In the genomic region with DNA sequence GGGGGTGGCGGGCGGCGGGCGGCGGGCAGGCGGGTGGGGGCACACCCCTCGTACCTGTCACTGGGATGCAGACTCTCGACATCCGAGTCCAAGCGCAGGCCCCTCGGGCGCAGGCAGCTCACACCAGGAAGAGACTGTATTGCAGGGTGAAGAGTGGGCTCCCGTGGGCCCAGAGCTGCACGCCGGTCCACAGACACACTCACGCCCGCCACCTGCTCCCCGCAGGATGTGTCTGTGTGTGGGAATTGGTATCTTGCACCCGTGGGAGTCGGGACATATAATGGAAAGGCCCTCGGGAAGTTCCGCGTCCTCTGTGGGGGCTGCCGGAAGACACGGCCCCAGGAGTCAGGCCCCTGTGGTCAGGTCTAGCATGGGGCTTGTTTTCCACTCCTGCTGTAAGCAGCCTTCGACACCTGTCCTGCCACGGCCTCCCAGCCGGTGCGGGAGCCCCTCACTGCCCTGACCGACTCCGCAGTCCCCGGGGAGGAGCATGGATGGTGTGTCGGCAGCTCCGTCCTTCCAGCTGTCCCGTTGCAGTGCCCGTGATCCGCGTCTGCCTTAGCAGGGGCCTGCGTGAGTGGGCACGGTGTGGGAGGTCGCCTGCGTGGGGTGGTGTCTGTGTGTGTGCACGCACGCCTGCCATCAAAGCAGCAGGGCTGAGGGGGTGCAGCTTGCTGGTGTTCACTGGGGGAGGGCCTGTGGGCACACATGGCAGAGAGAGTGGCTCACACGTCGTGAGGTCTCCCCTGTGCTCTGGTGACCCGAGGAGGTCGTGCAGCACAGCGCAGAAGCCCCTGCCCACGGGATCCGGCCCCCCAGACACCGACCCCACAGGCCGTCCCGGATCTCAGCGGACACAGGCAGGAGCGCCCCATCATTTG, we compare ENCODE assay signal across 32 cellular contexts. TPM values are rescaled to one million over a fixed set of nuclear protein-coding genes. Genes with fewer than 3 reads are reported as not detected.
DNase-seq lines count a peak whose midpoint lies in the region; ATAC-seq, FAIRE-seq and TF ChIP-seq lines count a peak whose summit lies in the region.
"Had no signal": no experiment of that assay in that cellular context is flagged by ENCODE, and none has a peak within 500 bp of the region (broad histone marks: within the 10 kb centered on the region; RNA-seq: fewer than 3 reads in every experiment).

No MANE protein-coding gene starts in this region.

- intact Hi-C loops in right cardiac atrium (cut with DNase I) = no loop called here
- intact Hi-C loops in cardiac septum (cut with DNase I) = no loop called here
- intact Hi-C loops in GM12878 (cut with micrococcal nuclease; ENCODE audit: unreplicated experiment) = no loop called here

- TF ChIP-seq RAD21 in GM12878 (IDR thresholded peaks at IDR 0.05; ENCODE audit: insufficient read depth, low read depth, low read length) = no peak

- H3K4me1 ChIP-seq in right cardiac atrium (ENCODE audit: control insufficient read depth, insufficient read depth, low read length) = peaks cover 3% of the 10 kb centered on the region
- no peaks in the 10 kb centered on the region for H3K4me1 ChIP-seq in GM12878 (ENCODE audit: control insufficient read depth, insufficient read depth, low read length)

- H3K27ac ChIP-seq in right cardiac atrium (ENCODE audit: low read length) (no peak overlapping the region), GM12878 (ENCODE audit: control insufficient read depth, insufficient read depth) (no peak overlapping the region)
- H3K27ac ChIP-seq: ovary, spleen had no signal

- no peak overlapping the region for H3K4me2 ChIP-seq in GM12878 (ENCODE audit: control insufficient read depth, insufficient read depth)
- H3K4me2 ChIP-seq: SK-N-SH had no signal

- no peak overlapping the region for H3K9ac ChIP-seq in GM12878 (ENCODE audit: control insufficient read depth, insufficient read depth, low read length)
- H3K9ac ChIP-seq: SK-N-SH had no signal

- SMC1A ChIA-PET in GM12878 (lab: Charles Lee; ENCODE audit: uncharacterized antibody, unreplicated experiment) = no interaction called here

- no peak for TF ChIP-seq EP300 in GM12878 (IDR thresholded peaks at IDR 0.05; ENCODE audit: borderline replicate concordance in 1 of 2, control insufficient read depth in 1 of 2, low read depth in 2 of 2, low read length in 2 of 2)

- CTCF ChIA-PET in GM12878 (lab: Yijun Ruan, JAX) = no interaction called here

- POLR2A ChIA-PET in GM12878 (lab: Charles Lee) = interaction anchor here (0.6 kb wide), 1 partner anchor 468 kb away, joined by 7 read pairs; no protein-coding TSS in a partner anchor

- no peak for TF ChIP-seq CTCF in GM12878 (IDR thresholded peaks at IDR 0.05 in 2 of 3, conservative IDR thresholded peaks at IDR 0.05 in 1 of 3; ENCODE audit: control insufficient read depth in 2 of 3, extremely low read depth in 1 of 3, insufficient read depth in 1 of 3, low read depth in 3 of 3, low read length in 3 of 3)

- no peak for ATAC-seq in right cardiac atrium
- ATAC-seq in GM12878 = no peak
- ATAC-seq in memory B cell (ENCODE audit: low read depth) = no peak
- no peak for ATAC-seq in GM21360 (IDR thresholded peaks at IDR 0.05; ENCODE audit: unreplicated experiment)
- ATAC-seq: left ventricle myocardium superior; natural killer cell treated with Interleukin-12 subunit alpha and Interleukin-12 subunit beta and Interleukin-15 and Interleukin-18, amount 100 ng/mL, for 72 hours had no signal

- H3K4me3 Mint-ChIP-seq in memory B cell = no peak overlapping the region
- H3K4me3 Mint-ChIP-seq: activated T-cell treated with anti-CD3 and anti-CD28 coated beads, Interleukin-2, amount 50 U/mL, for 24 hours; immature natural killer cell; natural killer cell treated with Interleukin-12 subunit alpha and Interleukin-12 subunit beta and Interleukin-15 and Interleukin-18, amount 100 ng/mL, for 72 hours; T-helper 1 cell treated with Interleukin-12 subunit alpha and Interleukin-12 subunit beta and Interleukin-4 antibody, amounts not matched to agents 30 μg/mL and 1 μg/mL, for 36 hours had no signal

- no peaks in the 10 kb centered on the region for H3K4me1 Mint-ChIP-seq in memory B cell

- no peaks in the 10 kb centered on the region for H3K9me3 ChIP-seq in right cardiac atrium (ENCODE audit: control insufficient read depth, low read length)
- H3K9me3 ChIP-seq in GM12878 (replicated peaks; ENCODE audit: control insufficient read depth, insufficient read depth, low read length) = no peaks in the 10 kb centered on the region
- H3K9me3 ChIP-seq: ovary, SK-N-SH, spleen had no signal

- TF ChIP-seq POLR2A in GM12878 (IDR thresholded peaks at IDR 0.05; ENCODE audit: low read depth, low read length) = peak; percentile 72

- RAD21 ChIA-PET in GM12878 (lab: Charles Lee; ENCODE audit: unreplicated experiment) = no interaction called here

- peak in 2 of 3 donors; percentile 54 to 64 for DNase-seq in right cardiac atrium
- no peak for DNase-seq in cardiac septum (ENCODE audit: low spot score)
- DNase-seq in GM12878 (ENCODE audit: low read depth, low spot score) = no peak
- no peak for DNase-seq in memory B cell (ENCODE audit: low spot score in 2 of 2)
- no peak for DNase-seq in iPS-NIHi11 (ENCODE audit: low spot score)
- no peak for DNase-seq in anterior cingulate cortex (lab: John Stamatoyannopoulos, UW)
- DNase-seq in activated CD4-positive, alpha-beta T cell treated with anti-CD3 and anti-CD28 coated beads, Interleukin-2, amount 50 U/mL, for 4 hours = no peak
- DNase-seq: 8988T; activated gamma-delta T cell treated with Interleukin-2 at 50 U/mL for 16 hours; activated T-cell treated with anti-CD3 and anti-CD28 coated beads, Interleukin-2, amount 50 U/mL, for 24 hours; dermis blood vessel endothelial cell; HCEC 1CT; immature natural killer cell; Kasumi-1; left ventricle myocardium superior; MV-4-11; NCI-H1436 treated with DMSO at 0.1 percent for 48 hours; NCI-H2107; NCI-H446; NCI-H774; SK-N-SH; spleen; stimulated activated CD4-positive, alpha-beta T cell treated with anti-CD3 and anti-CD28 coated beads, Interleukin-2, amount 100 ng/mL, for 48 hours had no signal

- peaks cover 3 to 23% of the 10 kb centered on the region in 2 experiments; a peak in 3 of 4 replicates for H3K36me3 ChIP-seq in GM12878 (ENCODE audit: control insufficient read depth in 2 of 2, insufficient read depth in 2 of 2, low read length in 1 of 2)
- H3K36me3 ChIP-seq: ovary had no signal

- in situ Hi-C loops in GM12878 (cut with MboI) = no loop called here

- peaks cover 10% of the 10 kb centered on the region for H3K36me3 Mint-ChIP-seq in memory B cell
- H3K36me3 Mint-ChIP-seq: immature natural killer cell; natural killer cell treated with Interleukin-12 subunit alpha and Interleukin-12 subunit beta and Interleukin-15 and Interleukin-18, amount 100 ng/mL, for 72 hours had no signal

- no TSS peak for BruUV-seq in GM12878 (replicated peaks; lab: Mats Ljungman, UMichigan)

- no peak for FAIRE-seq in GM12878 (lab: Jason Lieb, UNC)
- FAIRE-seq: frontal cortex, G401.6, GM19239 had no signal

- H3K27ac Mint-ChIP-seq in memory B cell = peak overlapping the region; percentile 57
- H3K27ac Mint-ChIP-seq: activated T-cell treated with anti-CD3 and anti-CD28 coated beads, Interleukin-2, amount 50 U/mL, for 24 hours; immature natural killer cell; natural killer cell treated with Interleukin-12 subunit alpha and Interleukin-12 subunit beta and Interleukin-15 and Interleukin-18, amount 100 ng/mL, for 72 hours; T-helper 1 cell treated with Interleukin-12 subunit alpha and Interleukin-12 subunit beta and Interleukin-4 antibody, amounts not matched to agents 30 μg/mL and 1 μg/mL, for 36 hours had no signal

- H3K27me3 ChIP-seq in right cardiac atrium (ENCODE audit: control insufficient read depth, insufficient read depth) = no peaks in the 10 kb centered on the region
- no peaks in the 10 kb centered on the region for H3K27me3 ChIP-seq in GM12878 (replicated peaks in 1 of 2; ENCODE audit: control insufficient read depth in 2 of 2, insufficient read depth in 2 of 2, low read length in 1 of 2)
- H3K27me3 ChIP-seq: ovary, spleen had no signal

- H3K79me2 ChIP-seq in GM12878 (ENCODE audit: control insufficient read depth, insufficient read depth, low read length) = peaks cover 6% of the 10 kb centered on the region

- WGBS in right cardiac atrium = 89% methylated on average over 56 of the region's 56 CpGs
- 91% methylated on average over 45 of the region's 56 CpGs for whole genome bisulfite sequencing in GM12878 (ENCODE audit: insufficient coverage, insufficient replicate concordance, low lambda C conversion rate, missing lambda C conversion rate)

- no peaks in the 10 kb centered on the region for H3K9me3 Mint-ChIP-seq in memory B cell
- H3K9me3 Mint-ChIP-seq: activated T-cell treated with anti-CD3 and anti-CD28 coated beads, Interleukin-2, amount 50 U/mL, for 24 hours; immature natural killer cell; natural killer cell treated with Interleukin-12 subunit alpha and Interleukin-12 subunit beta and Interleukin-15 and Interleukin-18, amount 100 ng/mL, for 72 hours; T-helper 1 cell treated with Interleukin-12 subunit alpha and Interleukin-12 subunit beta and Interleukin-4 antibody, amounts not matched to agents 30 μg/mL and 1 μg/mL, for 36 hours had no signal

- H2AFZ ChIP-seq in GM12878 (ENCODE audit: control insufficient read depth, low read depth, low read length) = no peak overlapping the region

- H3K4me3 ChIP-seq in right cardiac atrium (ENCODE audit: low read length) (no peak overlapping the region), GM12878 (no peak overlapping the region)
- H3K4me3 ChIP-seq: ovary, spleen had no signal

- H4K20me1 ChIP-seq in GM12878 (ENCODE audit: control insufficient read depth, insufficient read depth) = no peaks in the 10 kb centered on the region

- H3K27me3 Mint-ChIP-seq in memory B cell = no peaks in the 10 kb centered on the region
- H3K27me3 Mint-ChIP-seq: activated T-cell treated with anti-CD3 and anti-CD28 coated beads, Interleukin-2, amount 50 U/mL, for 24 hours; natural killer cell treated with Interleukin-12 subunit alpha and Interleukin-12 subunit beta and Interleukin-15 and Interleukin-18, amount 100 ng/mL, for 72 hours had no signal

RNA-seq across cellular contexts. Expression of a gene that starts 10.1 kb away (rescaled TPM):
- total RNA-seq in right cardiac atrium = 10 to 100 TPM; 43.6 to 69.3 (median 55.9) TPM
- polyA plus RNA-seq in right cardiac atrium = 73.8 TPM
- 192 TPM for total RNA-seq in cardiac septum
- 15.1 and 16.9 TPM in 2 replicates for total RNA-seq in GM12878 (2013; cell fraction: nucleolus; rRNA removed)
- total RNA-seq in GM12878 (2014; rRNA removed) = 11.0 and 13.8 TPM in 2 replicates
- 3.3 and 4.0 TPM in 2 replicates for total RNA-seq in GM12878 (2014; rRNA removed; fragmentation: Illumina TruSeq; extraction: Trizol)
- total RNA-seq in GM12878 (2021) = 24.3 and 24.5 TPM in 2 replicates
- polyA plus RNA-seq in GM12878 (2011; ENCODE audit: low read depth) = 3.0 TPM
- polyA plus RNA-seq in GM12878 (2011; rRNA removed) = 2.2 and 3.5 TPM in 2 replicates
- polyA plus RNA-seq in GM12878 (2011; cell fraction: cytosol; rRNA removed) = 4.0 and 5.5 TPM in 2 replicates
- polyA plus RNA-seq in GM12878 (2011; cell fraction: nucleus; rRNA removed) = 27.4 and 48.1 TPM in 2 replicates
- 10.2 and 16.3 TPM in 2 replicates for polyA plus RNA-seq in GM12878 (2012)
- polyA plus RNA-seq in GM12878 (2014; fragmentation: Illumina TruSeq; extraction: Trizol) = 0.82 and 3.0 TPM in 2 replicates
- polyA plus RNA-seq in GM12878 (2014; fragmentation: Nextera tagmentation; extraction: Ambion mirVana) = under 1 TPM; 0.10 to 0.26 TPM
- polyA plus RNA-seq in GM12878 (2014; rRNA removed) = 11.9 and 17.0 TPM in 2 replicates
- polyA plus RNA-seq in GM12878 (2016; fragmentation: Nextera tagmentation; extraction: Ambion mirVana) = 1 to 10 TPM; 1.3 to 1.4 TPM
- polyA minus RNA-seq in GM12878 (2011; rRNA and poly(A)+ RNA removed) = 1.8 and 5.4 TPM in 2 replicates
- polyA minus RNA-seq in GM12878 (2011; cell fraction: cytosol; rRNA and poly(A)+ RNA removed) = 4.8 and 6.5 TPM in 2 replicates
- 3.6 and 8.4 TPM in 2 replicates for polyA minus RNA-seq in GM12878 (2011; cell fraction: nucleus; rRNA and poly(A)+ RNA removed)

RNA-seq across cellular contexts. Expression of a gene that starts 15.4 kb away (rescaled TPM):
- total RNA-seq in right cardiac atrium (under 1 TPM in 3 of 4 donors, not detected in 1; 0.26 to 0.62 (median 0.49) TPM), cardiac septum (0.08 TPM), GM12878 (2014; rRNA removed) (not detected in 2 replicates), GM12878 (2014; rRNA removed; fragmentation: Illumina TruSeq; extraction: Trizol) (not detected in 2 replicates), GM12878 (2021) (0.15 TPM in 1 of 2 replicates, not detected in the other)
- polyA plus RNA-seq in right cardiac atrium (0.38 TPM), GM12878 (2011; rRNA removed) (not detected in 2 replicates), GM12878 (2014; fragmentation: Illumina TruSeq; extraction: Trizol) (not detected in 2 replicates), GM12878 (2014; fragmentation: Nextera tagmentation; extraction: Ambion mirVana) (under 1 TPM in 1 of 2 experiments, not detected in 1; 0.04 TPM), GM12878 (2014; rRNA removed) (not detected in 2 replicates), GM12878 (2016; fragmentation: Nextera tagmentation; extraction: Ambion mirVana) (not detected)
- not detected in 2 replicates for total RNA-seq in GM12878 (2013; cell fraction: nucleolus; rRNA removed)
- polyA plus RNA-seq in GM12878 (2011; ENCODE audit: low read depth) = not detected
- polyA plus RNA-seq in GM12878 (2011; cell fraction: cytosol; rRNA removed) = not detected in 2 replicates
- not detected in 2 replicates for polyA plus RNA-seq in GM12878 (2011; cell fraction: nucleus; rRNA removed)
- 0.07 and 0.09 TPM in 2 replicates for polyA plus RNA-seq in GM12878 (2012)
- polyA minus RNA-seq in GM12878 (2011; rRNA and poly(A)+ RNA removed) = not detected in 2 replicates
- 0.53 and 1.9 TPM in 2 replicates for polyA minus RNA-seq in GM12878 (2011; cell fraction: cytosol; rRNA and poly(A)+ RNA removed)
- 0.12 TPM in 1 of 2 replicates, not detected in the other for polyA minus RNA-seq in GM12878 (2011; cell fraction: nucleus; rRNA and poly(A)+ RNA removed)
- total RNA-seq: activated CD8-positive, alpha-beta memory T cell treated with anti-CD3 and anti-CD28 coated beads for 36 hours; frontal cortex; mononuclear cell; natural killer cell treated with Interleukin-12 subunit alpha and Interleukin-12 subunit beta and Interleukin-15 and Interleukin-18, amount 100 ng/mL, for 72 hours had no signal
- polyA plus RNA-seq: immature natural killer cell had no signal

RNA-seq across cellular contexts. Expression of a gene that starts 29.2 kb away (rescaled TPM):
- total RNA-seq in right cardiac atrium (10 to 100 TPM; 11.6 to 16.2 (median 13.9) TPM), cardiac septum (12.1 TPM), GM12878 (2014; rRNA removed) (64.9 and 68.7 TPM in 2 replicates), GM12878 (2014; rRNA removed; fragmentation: Illumina TruSeq; extraction: Trizol) (46.7 and 52.4 TPM in 2 replicates), GM12878 (2021) (49.7 and 50.3 TPM in 2 replicates)
- polyA plus RNA-seq in right cardiac atrium (27.6 TPM), GM12878 (2011; rRNA removed) (49.5 and 74.5 TPM in 2 replicates), GM12878 (2014; fragmentation: Illumina TruSeq; extraction: Trizol) (11.5 and 33.9 TPM in 2 replicates), GM12878 (2014; fragmentation: Nextera tagmentation; extraction: Ambion mirVana) (10 to 100 TPM; 23.9 to 40.5 TPM), GM12878 (2014; rRNA removed) (90.4 and 92.0 TPM in 2 replicates), GM12878 (2016; fragmentation: Nextera tagmentation; extraction: Ambion mirVana) (100 to 1,000 TPM; 109 to 115 TPM)
- total RNA-seq in GM12878 (2013; cell fraction: nucleolus; rRNA removed) = 10.9 and 12.5 TPM in 2 replicates
- polyA plus RNA-seq in GM12878 (2011; ENCODE audit: low read depth) = 22.7 TPM
- 95.7 and 148 TPM in 2 replicates for polyA plus RNA-seq in GM12878 (2011; cell fraction: cytosol; rRNA removed)
- polyA plus RNA-seq in GM12878 (2011; cell fraction: nucleus; rRNA removed) = 108 and 119 TPM in 2 replicates
- polyA plus RNA-seq in GM12878 (2012) = 30.9 and 37.1 TPM in 2 replicates
- 20.5 and 33.2 TPM in 2 replicates for polyA minus RNA-seq in GM12878 (2011; rRNA and poly(A)+ RNA removed)
- polyA minus RNA-seq in GM12878 (2011; cell fraction: cytosol; rRNA and poly(A)+ RNA removed) = 8.6 and 10.7 TPM in 2 replicates
- polyA minus RNA-seq in GM12878 (2011; cell fraction: nucleus; rRNA and poly(A)+ RNA removed) = 6.3 and 10.5 TPM in 2 replicates

RNA-seq across cellular contexts. Expression of a gene that starts 36.4 kb away (rescaled TPM):
- 10 to 100 TPM; 30.6 to 48.3 (median 46.3) TPM for total RNA-seq in right cardiac atrium
- polyA plus RNA-seq in right cardiac atrium = 39.0 TPM
- 54.7 TPM for total RNA-seq in cardiac septum
- total RNA-seq in GM12878 (2013; cell fraction: nucleolus; rRNA removed) = 84.3 and 100.0 TPM in 2 replicates
- total RNA-seq in GM12878 (2014; rRNA removed) = 14.6 and 19.5 TPM in 2 replicates
- 6.9 and 10.0 TPM in 2 replicates for total RNA-seq in GM12878 (2014; rRNA removed; fragmentation: Illumina TruSeq; extraction: Trizol)
- total RNA-seq in GM12878 (2021) = 76.5 and 89.0 TPM in 2 replicates
- polyA plus RNA-seq in GM12878 (2011; ENCODE audit: low read depth) = 15.0 TPM
- 4.0 and 7.5 TPM in 2 replicates for polyA plus RNA-seq in GM12878 (2011; rRNA removed)
- polyA plus RNA-seq in GM12878 (2011; cell fraction: cytosol; rRNA removed) = 13.2 and 20.1 TPM in 2 replicates
- 171 and 228 TPM in 2 replicates for polyA plus RNA-seq in GM12878 (2011; cell fraction: nucleus; rRNA removed)
- 37.9 and 40.3 TPM in 2 replicates for polyA plus RNA-seq in GM12878 (2012)
- polyA plus RNA-seq in GM12878 (2014; fragmentation: Illumina TruSeq; extraction: Trizol) = 0.98 and 10.6 TPM in 2 replicates
- 1 to 10 TPM in 1 of 2 experiments, under 1 TPM in 1; 0.52 to 1.5 TPM for polyA plus RNA-seq in GM12878 (2014; fragmentation: Nextera tagmentation; extraction: Ambion mirVana)
- 35.1 and 40.6 TPM in 2 replicates for polyA plus RNA-seq in GM12878 (2014; rRNA removed)
- 10 to 100 TPM; 37.0 to 38.3 TPM for polyA plus RNA-seq in GM12878 (2016; fragmentation: Nextera tagmentation; extraction: Ambion mirVana)
- polyA minus RNA-seq in GM12878 (2011; rRNA and poly(A)+ RNA removed) = 10.7 and 23.6 TPM in 2 replicates
- polyA minus RNA-seq in GM12878 (2011; cell fraction: cytosol; rRNA and poly(A)+ RNA removed) = 17.7 and 24.6 TPM in 2 replicates
- polyA minus RNA-seq in GM12878 (2011; cell fraction: nucleus; rRNA and poly(A)+ RNA removed) = 30.1 and 54.0 TPM in 2 replicates

Comparison
In these comparisons a context has a peak if more than half of its experiments do, and no peak if none do; other contexts are left out.
1. DNase-seq: peak in right cardiac atrium (2 of 3); none in cardiac septum (single experiment), GM12878 (single experiment), memory B cell (0 of 2), iPS-NIHi11 (single experiment), anterior cingulate cortex (0 of 58) and activated CD4-positive, alpha-beta T cell treated with anti-CD3 and anti-CD28 coated beads, Interleukin-2, amount 50 U/mL, for 4 hours (0 of 2).